Comparison of ENCODE assay signal across 28 cellular contexts in genomic region chr1:39568208-39568607, GRCh38.
"Had no signal": no experiment of that assay in that cellular context is flagged by ENCODE, and none has a peak within 500 bp of the region (broad histone marks: within the 10 kb centered on the region; RNA-seq: fewer than 3 reads in every experiment).

No MANE protein-coding gene starts in this region.

- H3K27ac ChIP-seq: breast epithelium, KMS-11, SK-N-MC had no signal

- H3K27ac Mint-ChIP-seq: activated CD4-positive, alpha-beta memory T cell treated with anti-CD3 and anti-CD28 coated beads for 36 hours; activated CD4-positive, alpha-beta T cell treated with anti-CD3 and anti-CD28 coated beads, Interleukin-2, amount 10 ng/mL, durations not matched to agents 7 days and 5 days; activated naive CD4-positive, alpha-beta T cell treated with anti-CD3 and anti-CD28 coated beads for 36 hours; activated naive CD8-positive, alpha-beta T cell treated with anti-CD3 and anti-CD28 coated beads, Interleukin-2, amount 10 ng/mL, durations not matched to agents 7 days and 5 days; T-cell had no signal

- H3K9me3 ChIP-seq: breast epithelium had no signal

- H3K9me3 Mint-ChIP-seq: activated CD4-positive, alpha-beta memory T cell treated with anti-CD3 and anti-CD28 coated beads for 36 hours; activated CD4-positive, alpha-beta T cell treated with anti-CD3 and anti-CD28 coated beads, Interleukin-2, amount 10 ng/mL, durations not matched to agents 7 days and 5 days; activated naive CD4-positive, alpha-beta T cell treated with anti-CD3 and anti-CD28 coated beads for 36 hours; activated naive CD8-positive, alpha-beta T cell treated with anti-CD3 and anti-CD28 coated beads, Interleukin-2, amount 10 ng/mL, durations not matched to agents 7 days and 5 days; T-cell had no signal

- H3K4me3 Mint-ChIP-seq: activated CD4-positive, alpha-beta memory T cell treated with anti-CD3 and anti-CD28 coated beads for 36 hours; activated CD4-positive, alpha-beta T cell treated with anti-CD3 and anti-CD28 coated beads, Interleukin-2, amount 10 ng/mL, durations not matched to agents 7 days and 5 days; activated naive CD4-positive, alpha-beta T cell treated with anti-CD3 and anti-CD28 coated beads for 36 hours; activated naive CD8-positive, alpha-beta T cell treated with anti-CD3 and anti-CD28 coated beads, Interleukin-2, amount 10 ng/mL, durations not matched to agents 7 days and 5 days; T-cell had no signal

- H3K4me1 ChIP-seq: breast epithelium had no signal

- H3K4me2 ChIP-seq: KMS-11 had no signal

- DNase-seq: activated CD4-positive, alpha-beta memory T cell treated with anti-CD3 and anti-CD28 coated beads for 36 hours; activated CD4-positive, alpha-beta T cell treated with anti-CD3 and anti-CD28 coated beads, Interleukin-2, amount 10 ng/mL, durations not matched to agents 7 days and 5 days; activated CD4-positive, CD25-positive, alpha-beta regulatory T cell; activated effector memory CD4-positive, alpha-beta T cell treated with anti-CD3 and anti-CD28 coated beads, Interleukin-2, amount 50 U/mL, for 16 hours; activated naive CD4-positive, alpha-beta T cell treated with anti-CD3 and anti-CD28 coated beads for 36 hours; activated naive CD8-positive, alpha-beta T cell treated with anti-CD3 and anti-CD28 coated beads, Interleukin-2, amount 10 ng/mL, durations not matched to agents 7 days and 5 days; aorta; caudate nucleus; MV-4-11; NCI-H1105; NCI-H1436; NCI-H1694 treated with DMSO at 0.1 percent for 48 hours; NCI-H2029 treated with DMSO at 0.1 percent for 48 hours; NCI-H345; NCI-H510A; NCI-H526 treated with DMSO at 0.1 percent for 48 hours; NCI-H82; NK-92 treated with Interleukin-12 subunit alpha and Interleukin-12 subunit beta, amount 100 ng/mL, for 24 hours; OCI-M1; RPMI8226; T-cell; T-helper 2 cell; T1000 had no signal

- H3K9ac ChIP-seq: KMS-11 had no signal

- ATAC-seq: Panc1, Right ventricle myocardium inferior, T-cell had no signal

- H3K27me3 Mint-ChIP-seq: activated CD4-positive, alpha-beta memory T cell treated with anti-CD3 and anti-CD28 coated beads for 36 hours; activated CD4-positive, alpha-beta T cell treated with anti-CD3 and anti-CD28 coated beads, Interleukin-2, amount 10 ng/mL, durations not matched to agents 7 days and 5 days; activated naive CD8-positive, alpha-beta T cell treated with anti-CD3 and anti-CD28 coated beads, Interleukin-2, amount 10 ng/mL, durations not matched to agents 7 days and 5 days; T-cell had no signal

- H3K4me3 ChIP-seq: breast epithelium, SK-N-MC had no signal

- H3K27me3 ChIP-seq: breast epithelium had no signal
